21 cellular contexts compared by ENCODE assay signal in the genomic region with DNA sequence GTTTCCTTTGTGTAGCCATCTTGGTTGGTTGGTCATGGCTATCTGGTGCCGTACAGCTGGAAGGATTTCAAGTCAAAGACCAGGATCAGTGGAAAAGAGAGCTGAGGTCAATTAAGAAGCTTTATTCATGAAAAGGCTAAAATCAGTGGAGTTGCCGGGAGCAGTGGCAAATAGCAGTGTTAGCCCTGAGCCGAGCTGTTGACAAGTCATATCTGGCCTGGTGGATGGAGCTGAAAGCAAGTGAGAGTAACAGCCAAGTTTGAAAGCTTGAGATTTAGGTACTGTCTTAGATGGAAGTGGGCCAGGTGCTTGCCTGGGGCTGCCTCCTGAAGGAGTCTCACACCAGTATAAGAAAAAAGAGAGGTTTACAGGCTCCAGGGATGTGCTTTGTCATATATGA. TPM values are rescaled to one million over a fixed set of nuclear protein-coding genes. Genes with fewer than 3 reads are reported as not detected.
DNase-seq lines count a peak whose midpoint lies in the region; ATAC-seq and TF ChIP-seq lines count a peak whose summit lies in the region.
"Had no signal": no experiment of that assay in that cellular context is flagged by ENCODE, and none has a peak within 500 bp of the region (broad histone marks: within the 10 kb centered on the region; RNA-seq: fewer than 3 reads in every experiment).

No MANE protein-coding gene starts in this region.

- H3K27me3 ChIP-seq in cardiac muscle cell = no peaks in the 10 kb centered on the region
- no peaks in the 10 kb centered on the region for H3K27me3 ChIP-seq in left ventricle myocardium inferior (ENCODE audit: low read depth)
- no peaks in the 10 kb centered on the region for H3K27me3 ChIP-seq in Peyer's patch
- H3K27me3 ChIP-seq: SJCRH30, vagina had no signal

- H3K9me3 Mint-ChIP-seq in effector memory CD8-positive, alpha-beta T cell = no peaks in the 10 kb centered on the region
- no peaks in the 10 kb centered on the region for H3K9me3 Mint-ChIP-seq in CD14-positive monocyte

- TF ChIP-seq CTCF in cardiac muscle cell (IDR thresholded peaks at IDR 0.05; ENCODE audit: low read depth, low read length) (no peak), left ventricle myocardium inferior (IDR thresholded peaks at IDR 0.05; ENCODE audit: borderline replicate concordance) (no peak), Peyer's patch (IDR thresholded peaks at IDR 0.05) (no peak), CD14-positive monocyte (IDR thresholded peaks at IDR 0.05) (no peak)

- no peaks in the 10 kb centered on the region for H3K27me3 Mint-ChIP-seq in effector memory CD8-positive, alpha-beta T cell
- H3K27me3 Mint-ChIP-seq in CD14-positive monocyte (ENCODE audit: low read depth in 3 of 3) = peaks cover 0 to 2% (median 0%) of the 10 kb centered on the region in 3 donors

- H3K4me3 ChIP-seq in cardiac muscle cell (no peak overlapping the region), left ventricle myocardium inferior (no peak overlapping the region), Peyer's patch (no peak overlapping the region)
- H3K4me3 ChIP-seq: SJCRH30, skin epidermis, vagina had no signal

- DNase-seq in cardiac muscle cell (ENCODE audit: low read depth in 1 of 2, low spot score in 1 of 2) (peak; percentile 27 to 63), left ventricle myocardium inferior (no peak), Peyer's patch (peak in 2 of 3 donors; percentile 4 to 38), CD14-positive monocyte (ENCODE audit: low spot score) (no peak), HT-29 (ENCODE audit: low spot score) (no peak)
- no peak for DNase-seq in effector memory CD8-positive, alpha-beta T cell
- DNase-seq: activated CD4-positive, alpha-beta T cell treated with anti-CD3 and anti-CD28 coated beads, Interleukin-2, amount 50 U/mL, for 1 hour; amygdala; effector CD8-positive, alpha-beta T cell; glutamatergic neuron; Karpas-422; NCI-H1105; NCI-H526; posterior cingulate gyrus; SJCRH30; stimulated activated CD4-positive, alpha-beta T cell treated with anti-CD3 and anti-CD28 coated beads, Interleukin-4, amount 100 ng/mL, for 1 hour had no signal

- peak overlapping the region in 1 of 2 donors; percentile 30 for H3K4me3 Mint-ChIP-seq in effector memory CD8-positive, alpha-beta T cell
- no peak overlapping the region for H3K4me3 Mint-ChIP-seq in CD14-positive monocyte

- H3K36me3 Mint-ChIP-seq in effector memory CD8-positive, alpha-beta T cell (ENCODE audit: insufficient read depth) = peaks cover 30% of the 10 kb centered on the region
- H3K36me3 Mint-ChIP-seq in CD14-positive monocyte = peaks cover 58 to 71% of the 10 kb centered on the region in 2 donors

- H3K36me3 ChIP-seq in cardiac muscle cell (no peaks in the 10 kb centered on the region), left ventricle myocardium inferior (no peaks in the 10 kb centered on the region), Peyer's patch (no peaks in the 10 kb centered on the region)
- H3K36me3 ChIP-seq: SJCRH30, vagina had no signal

- peaks cover 48 to 78% of the 10 kb centered on the region in 2 donors for H3K4me1 Mint-ChIP-seq in effector memory CD8-positive, alpha-beta T cell (ENCODE audit: low read depth in 2 of 2)
- H3K4me1 Mint-ChIP-seq in CD14-positive monocyte = peaks cover 30% of the 10 kb centered on the region

- H3K4me1 ChIP-seq in cardiac muscle cell (ENCODE audit: low read depth) (no peaks in the 10 kb centered on the region), left ventricle myocardium inferior (peaks cover 5% of the 10 kb centered on the region), Peyer's patch (peaks cover 0 to 2% (median 0%) of the 10 kb centered on the region in 4 donors)
- H3K4me1 ChIP-seq: SJCRH30 had no signal

- H3K9me3 ChIP-seq in cardiac muscle cell (ENCODE audit: low read depth) (no peaks in the 10 kb centered on the region), left ventricle myocardium inferior (replicated peaks) (no peaks in the 10 kb centered on the region), Peyer's patch (no peaks in the 10 kb centered on the region)
- H3K9me3 ChIP-seq: SJCRH30, vagina had no signal

- no peak for ATAC-seq in effector memory CD8-positive, alpha-beta T cell (replicated peaks)
- ATAC-seq in GM21825 (IDR thresholded peaks at IDR 0.05; ENCODE audit: unreplicated experiment) = no peak

- H3K27ac ChIP-seq in cardiac muscle cell = no peak overlapping the region
- H3K27ac ChIP-seq in left ventricle myocardium inferior (replicated peaks) = no peak overlapping the region
- no peak overlapping the region for H3K27ac ChIP-seq in Peyer's patch
- H3K27ac ChIP-seq: SJCRH30, skin epidermis, vagina had no signal

- intact Hi-C loops in left ventricle myocardium inferior (cut with micrococcal nuclease) (no loop called here), CD14-positive monocyte (cut with micrococcal nuclease) (no loop called here)

- H3K27ac Mint-ChIP-seq in effector memory CD8-positive, alpha-beta T cell = peak overlapping the region; percentile 56 to 65
- H3K27ac Mint-ChIP-seq in CD14-positive monocyte = peak overlapping the region in 3 of 7 donors; percentile 21 to 80 (median 21)

- no peak for TF ChIP-seq POLR2A in Peyer's patch (IDR thresholded peaks at IDR 0.05)

RNA-seq across cellular contexts. Expression of a gene that starts 9.0 kb away (rescaled TPM):
- not detected in 2 replicates for total RNA-seq in cardiac muscle cell
- polyA plus RNA-seq in cardiac muscle cell = not detected in 2 replicates
- 0.93 TPM for total RNA-seq in left ventricle myocardium inferior
- total RNA-seq in Peyer's patch = 10 to 100 TPM in 1 of 4 donors, 1 to 10 TPM in 2, not detected in 1; 3.1 to 28.1 (median 5.9) TPM
- 10 to 100 TPM; 20.9 to 25.8 TPM for polyA plus RNA-seq in CD14-positive monocyte
- 1.0 and 1.3 TPM in 2 replicates for total RNA-seq in HT-29 (2014; rRNA removed; shearing (Covaris generic))
- total RNA-seq: G401, myocyte, SJCRH30 had no signal

RNA-seq across cellular contexts. Expression of a gene that starts 47.2 kb away (rescaled TPM):
- total RNA-seq in cardiac muscle cell = 1.8 and 3.6 TPM in 2 replicates
- polyA plus RNA-seq in cardiac muscle cell = 1.9 and 4.0 TPM in 2 replicates
- 3.2 TPM for total RNA-seq in left ventricle myocardium inferior
- 100 to 1,000 TPM in 2 of 4 donors, 10 to 100 TPM in 2; 14.9 to 130 (median 98.8) TPM for total RNA-seq in Peyer's patch
- 10 to 100 TPM; 16.3 to 36.6 TPM for polyA plus RNA-seq in CD14-positive monocyte
- total RNA-seq in HT-29 (2014; rRNA removed; shearing (Covaris generic)) = 2.7 and 3.5 TPM in 2 replicates

Comparison
In these comparisons a context has a peak if more than half of its experiments do, and no peak if none do; other contexts are left out.
1. DNase-seq: peak in cardiac muscle cell (2 of 2) and Peyer's patch (2 of 3); none in left ventricle myocardium inferior (single experiment), effector memory CD8-positive, alpha-beta T cell (0 of 3), CD14-positive monocyte (single experiment) and HT-29 (single experiment).